ENCODE assay signal across 15 cellular contexts in the genomic region with DNA sequence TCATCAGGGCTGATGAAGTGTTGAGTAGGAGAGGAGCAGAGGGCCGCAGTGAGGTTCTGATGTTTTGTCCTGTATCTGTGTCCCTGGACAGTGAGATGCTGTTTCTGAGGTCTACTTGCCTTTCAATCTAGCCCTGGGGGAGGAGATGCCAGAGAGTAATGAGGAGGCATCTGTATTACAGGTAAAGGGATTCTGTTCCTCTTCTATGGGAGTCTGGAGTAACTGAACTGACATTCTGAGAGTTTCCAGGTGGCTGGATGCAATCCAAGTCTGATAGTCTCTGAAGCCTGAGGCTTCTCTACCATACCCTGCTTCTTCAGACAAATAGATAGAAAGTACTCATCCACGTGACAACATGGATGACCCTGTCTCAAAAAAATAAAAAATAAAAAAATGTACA.
"Had no signal": no experiment of that assay in that cellular context is flagged by ENCODE, and none has a peak within 500 bp of the region (broad histone marks: within the 10 kb centered on the region; RNA-seq: fewer than 3 reads in every experiment).

No MANE protein-coding gene starts in this region.

- ATAC-seq: activated naive CD4-positive, alpha-beta T cell treated with anti-CD3 and anti-CD28 coated beads, Interleukin-2, amount 50 U/mL, for 72 hours; effector memory CD8-positive, alpha-beta T cell; foreskin keratinocyte; naive thymus-derived CD4-positive, alpha-beta T cell; sciatic nerve; stimulated activated naive CD8-positive, alpha-beta T cell treated with anti-CD3 and anti-CD28 coated beads, Interleukin-15, Interleukin-2, amounts not matched to agents 100 U/mL and 50 U/mL, for 24 hours had no signal

- H3K9me3 Mint-ChIP-seq: activated naive CD4-positive, alpha-beta T cell treated with anti-CD3 and anti-CD28 coated beads, Interleukin-2, amount 50 U/mL, for 72 hours; effector memory CD8-positive, alpha-beta T cell had no signal

- H3K36me3 Mint-ChIP-seq: activated naive CD4-positive, alpha-beta T cell treated with anti-CD3 and anti-CD28 coated beads, Interleukin-2, amount 50 U/mL, for 72 hours; naive thymus-derived CD4-positive, alpha-beta T cell had no signal

- H3K27me3 ChIP-seq: adrenal gland, hepatocyte, ovary, tibial nerve, uterus had no signal

- H3K4me2 ChIP-seq: hepatocyte had no signal

- H3K4me1 ChIP-seq: adrenal gland, foreskin keratinocyte, tibial nerve, uterus had no signal

- H3K27ac Mint-ChIP-seq: activated naive CD4-positive, alpha-beta T cell treated with anti-CD3 and anti-CD28 coated beads, Interleukin-2, amount 50 U/mL, for 72 hours; effector memory CD8-positive, alpha-beta T cell; naive thymus-derived CD4-positive, alpha-beta T cell had no signal

- H2AFZ ChIP-seq: hepatocyte had no signal

- H3K79me2 ChIP-seq: hepatocyte had no signal

- H3K9me3 ChIP-seq: adrenal gland, ovary, tibial nerve, uterus had no signal

- DNase-seq: activated CD4-positive, alpha-beta T cell treated with anti-CD3 and anti-CD28 coated beads, Interleukin-2, amount 50 U/mL, for 48 hours; activated gamma-delta T cell; dermis blood vessel endothelial cell; effector memory CD8-positive, alpha-beta T cell; foreskin keratinocyte; mesenchymal stem cell; naive thymus-derived CD4-positive, alpha-beta T cell; ovary; stimulated activated naive CD8-positive, alpha-beta T cell treated with anti-CD3 and anti-CD28 coated beads, Interleukin-15, Interleukin-2, amounts not matched to agents 100 U/mL and 50 U/mL, for 24 hours; uterus had no signal

- H3K36me3 ChIP-seq: adrenal gland, ovary, tibial nerve, uterus had no signal

- H3K4me3 ChIP-seq: adrenal gland, hepatocyte, ovary, tibial nerve, uterus had no signal

- H3K4me3 Mint-ChIP-seq: effector memory CD8-positive, alpha-beta T cell; naive thymus-derived CD4-positive, alpha-beta T cell had no signal

- H3K27ac ChIP-seq: adrenal gland, foreskin keratinocyte, hepatocyte, ovary, tibial nerve, uterus had no signal
